Comparison of ENCODE assay signal across 1 cellular context in genomic region chr22:44108076-44108475, GRCh38.
TF ChIP-seq lines count a peak whose summit lies in the region.

No MANE protein-coding gene starts in this region.

TF ChIP-seq in GM23338, 12 proteins besides CTCF, POLR2A, EP300 and RAD21 (continued from another document):
- TF ChIP-seq, protein P1, sequence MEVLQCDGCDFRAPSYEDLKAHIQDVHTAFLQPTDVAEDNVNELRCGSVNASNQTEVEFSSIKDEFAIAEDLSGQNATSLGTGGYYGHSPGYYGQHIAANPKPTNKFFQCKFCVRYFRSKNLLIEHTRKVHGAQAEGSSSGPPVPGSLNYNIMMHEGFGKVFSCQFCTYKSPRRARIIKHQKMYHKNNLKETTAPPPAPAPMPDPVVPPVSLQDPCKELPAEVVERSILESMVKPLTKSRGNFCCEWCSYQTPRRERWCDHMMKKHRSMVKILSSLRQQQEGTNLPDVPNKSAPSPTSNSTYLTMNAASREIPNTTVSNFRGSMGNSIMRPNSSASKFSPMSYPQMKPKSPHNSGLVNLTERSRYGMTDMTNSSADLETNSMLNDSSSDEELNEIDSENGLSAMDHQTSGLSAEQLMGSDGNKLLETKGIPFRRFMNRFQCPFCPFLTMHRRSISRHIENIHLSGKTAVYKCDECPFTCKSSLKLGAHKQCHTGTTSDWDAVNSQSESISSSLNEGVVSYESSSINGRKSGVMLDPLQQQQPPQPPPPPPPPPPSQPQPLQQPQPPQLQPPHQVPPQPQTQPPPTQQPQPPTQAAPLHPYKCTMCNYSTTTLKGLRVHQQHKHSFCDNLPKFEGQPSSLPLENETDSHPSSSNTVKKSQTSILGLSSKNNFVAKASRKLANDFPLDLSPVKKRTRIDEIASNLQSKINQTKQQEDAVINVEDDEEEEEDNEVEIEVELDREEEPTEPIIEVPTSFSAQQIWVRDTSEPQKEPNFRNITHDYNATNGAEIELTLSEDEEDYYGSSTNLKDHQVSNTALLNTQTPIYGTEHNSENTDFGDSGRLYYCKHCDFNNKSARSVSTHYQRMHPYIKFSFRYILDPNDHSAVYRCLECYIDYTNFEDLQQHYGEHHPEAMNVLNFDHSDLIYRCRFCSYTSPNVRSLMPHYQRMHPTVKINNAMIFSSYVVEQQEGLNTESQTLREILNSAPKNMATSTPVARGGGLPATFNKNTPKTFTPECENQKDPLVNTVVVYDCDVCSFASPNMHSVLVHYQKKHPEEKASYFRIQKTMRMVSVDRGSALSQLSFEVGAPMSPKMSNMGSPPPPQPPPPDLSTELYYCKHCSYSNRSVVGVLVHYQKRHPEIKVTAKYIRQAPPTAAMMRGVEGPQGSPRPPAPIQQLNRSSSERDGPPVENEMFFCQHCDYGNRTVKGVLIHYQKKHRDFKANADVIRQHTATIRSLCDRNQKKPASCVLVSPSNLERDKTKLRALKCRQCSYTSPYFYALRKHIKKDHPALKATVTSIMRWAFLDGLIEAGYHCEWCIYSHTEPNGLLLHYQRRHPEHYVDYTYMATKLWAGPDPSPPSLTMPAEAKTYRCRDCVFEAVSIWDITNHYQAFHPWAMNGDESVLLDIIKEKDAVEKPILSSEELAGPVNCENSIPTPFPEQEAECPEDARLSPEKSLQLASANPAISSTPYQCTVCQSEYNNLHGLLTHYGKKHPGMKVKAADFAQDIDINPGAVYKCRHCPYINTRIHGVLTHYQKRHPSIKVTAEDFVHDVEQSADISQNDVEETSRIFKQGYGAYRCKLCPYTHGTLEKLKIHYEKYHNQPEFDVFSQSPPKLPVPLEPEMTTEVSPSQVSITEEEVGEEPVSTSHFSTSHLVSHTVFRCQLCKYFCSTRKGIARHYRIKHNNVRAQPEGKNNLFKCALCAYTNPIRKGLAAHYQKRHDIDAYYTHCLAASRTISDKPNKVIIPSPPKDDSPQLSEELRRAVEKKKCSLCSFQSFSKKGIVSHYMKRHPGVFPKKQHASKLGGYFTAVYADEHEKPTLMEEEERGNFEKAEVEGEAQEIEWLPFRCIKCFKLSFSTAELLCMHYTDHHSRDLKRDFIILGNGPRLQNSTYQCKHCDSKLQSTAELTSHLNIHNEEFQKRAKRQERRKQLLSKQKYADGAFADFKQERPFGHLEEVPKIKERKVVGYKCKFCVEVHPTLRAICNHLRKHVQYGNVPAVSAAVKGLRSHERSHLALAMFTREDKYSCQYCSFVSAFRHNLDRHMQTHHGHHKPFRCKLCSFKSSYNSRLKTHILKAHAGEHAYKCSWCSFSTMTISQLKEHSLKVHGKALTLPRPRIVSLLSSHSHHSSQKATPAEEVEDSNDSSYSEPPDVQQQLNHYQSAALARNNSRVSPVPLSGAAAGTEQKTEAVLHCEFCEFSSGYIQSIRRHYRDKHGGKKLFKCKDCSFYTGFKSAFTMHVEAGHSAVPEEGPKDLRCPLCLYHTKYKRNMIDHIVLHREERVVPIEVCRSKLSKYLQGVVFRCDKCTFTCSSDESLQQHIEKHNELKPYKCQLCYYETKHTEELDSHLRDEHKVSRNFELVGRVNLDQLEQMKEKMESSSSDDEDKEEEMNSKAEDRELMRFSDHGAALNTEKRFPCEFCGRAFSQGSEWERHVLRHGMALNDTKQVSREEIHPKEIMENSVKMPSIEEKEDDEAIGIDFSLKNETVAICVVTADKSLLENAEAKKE (CRISPR knock-in tag; IDR thresholded peaks at IDR 0.05), result no peak
- no peak for TF ChIP-seq ZNF114 (CRISPR knock-in tag; IDR thresholded peaks at IDR 0.05)
- no peak for TF ChIP-seq CREB1 (CRISPR knock-in tag; IDR thresholded peaks at IDR 0.05; ENCODE audit: low read depth)
- no peak for TF ChIP-seq EZH2phosphoT487 (IDR thresholded peaks at IDR 0.05; ENCODE audit: unreplicated experiment)
- no peak for TF ChIP-seq ETS1 (IDR thresholded peaks at IDR 0.05)
- TF ChIP-seq, protein P2, sequence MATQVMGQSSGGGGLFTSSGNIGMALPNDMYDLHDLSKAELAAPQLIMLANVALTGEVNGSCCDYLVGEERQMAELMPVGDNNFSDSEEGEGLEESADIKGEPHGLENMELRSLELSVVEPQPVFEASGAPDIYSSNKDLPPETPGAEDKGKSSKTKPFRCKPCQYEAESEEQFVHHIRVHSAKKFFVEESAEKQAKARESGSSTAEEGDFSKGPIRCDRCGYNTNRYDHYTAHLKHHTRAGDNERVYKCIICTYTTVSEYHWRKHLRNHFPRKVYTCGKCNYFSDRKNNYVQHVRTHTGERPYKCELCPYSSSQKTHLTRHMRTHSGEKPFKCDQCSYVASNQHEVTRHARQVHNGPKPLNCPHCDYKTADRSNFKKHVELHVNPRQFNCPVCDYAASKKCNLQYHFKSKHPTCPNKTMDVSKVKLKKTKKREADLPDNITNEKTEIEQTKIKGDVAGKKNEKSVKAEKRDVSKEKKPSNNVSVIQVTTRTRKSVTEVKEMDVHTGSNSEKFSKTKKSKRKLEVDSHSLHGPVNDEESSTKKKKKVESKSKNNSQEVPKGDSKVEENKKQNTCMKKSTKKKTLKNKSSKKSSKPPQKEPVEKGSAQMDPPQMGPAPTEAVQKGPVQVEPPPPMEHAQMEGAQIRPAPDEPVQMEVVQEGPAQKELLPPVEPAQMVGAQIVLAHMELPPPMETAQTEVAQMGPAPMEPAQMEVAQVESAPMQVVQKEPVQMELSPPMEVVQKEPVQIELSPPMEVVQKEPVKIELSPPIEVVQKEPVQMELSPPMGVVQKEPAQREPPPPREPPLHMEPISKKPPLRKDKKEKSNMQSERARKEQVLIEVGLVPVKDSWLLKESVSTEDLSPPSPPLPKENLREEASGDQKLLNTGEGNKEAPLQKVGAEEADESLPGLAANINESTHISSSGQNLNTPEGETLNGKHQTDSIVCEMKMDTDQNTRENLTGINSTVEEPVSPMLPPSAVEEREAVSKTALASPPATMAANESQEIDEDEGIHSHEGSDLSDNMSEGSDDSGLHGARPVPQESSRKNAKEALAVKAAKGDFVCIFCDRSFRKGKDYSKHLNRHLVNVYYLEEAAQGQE (IDR thresholded peaks at IDR 0.05; ENCODE audit: unreplicated experiment), result no peak
- TF ChIP-seq ZNF331 (CRISPR knock-in tag; IDR thresholded peaks at IDR 0.05; ENCODE audit: low read depth), result no peak
- no peak for TF ChIP-seq STAT1 (IDR thresholded peaks at IDR 0.05; ENCODE audit: unreplicated experiment)
- no peak for TF ChIP-seq POLR2AphosphoS5 (IDR thresholded peaks at IDR 0.05; ENCODE audit: low read depth)
